28 cellular contexts compared by ENCODE assay signal in the genomic region with DNA sequence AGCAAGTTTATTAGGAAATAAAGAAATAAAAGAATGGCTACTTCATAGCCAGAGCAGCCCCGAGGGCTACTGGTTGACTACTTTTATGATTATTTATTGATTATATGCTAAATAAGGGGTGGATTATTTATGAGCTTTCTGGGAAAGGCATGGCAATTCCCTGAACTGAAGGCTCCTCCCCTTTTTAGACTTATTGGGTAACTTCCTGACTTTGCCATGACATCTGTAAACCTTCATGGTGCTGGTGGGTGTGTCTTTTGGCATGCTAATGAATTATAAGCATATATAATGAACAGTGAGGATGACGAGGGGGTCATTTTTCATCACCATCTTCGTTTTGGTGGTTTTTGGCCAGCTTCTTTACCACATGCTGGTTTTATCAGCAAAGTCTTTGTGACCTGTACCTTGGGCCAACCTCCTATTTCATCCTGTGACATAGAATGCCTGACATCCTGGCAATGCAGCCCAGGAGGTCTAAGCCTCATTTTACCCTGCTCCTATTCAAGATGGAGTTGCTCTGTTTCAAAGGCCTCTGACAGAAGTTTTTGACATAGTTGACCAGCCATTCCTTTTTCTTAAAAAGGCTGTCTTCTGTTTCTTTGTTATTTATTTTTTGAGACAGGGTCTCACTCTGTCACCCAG.
DNase-seq lines count a peak whose midpoint lies in the region; ATAC-seq and TF ChIP-seq lines count a peak whose summit lies in the region.
"Had no signal": no experiment of that assay in that cellular context is flagged by ENCODE, and none has a peak within 500 bp of the region (broad histone marks: within the 10 kb centered on the region; RNA-seq: fewer than 3 reads in every experiment).

No MANE protein-coding gene starts in this region.

- H3K36me3 Mint-ChIP-seq in memory B cell = no peaks in the 10 kb centered on the region
- H3K36me3 Mint-ChIP-seq: brain; CD8-positive, alpha-beta memory T cell had no signal

- H3K27me3 Mint-ChIP-seq in memory B cell = no peaks in the 10 kb centered on the region

- no peak overlapping the region for H3K27ac Mint-ChIP-seq in memory B cell
- H3K27ac Mint-ChIP-seq: brain; CD8-positive, alpha-beta memory T cell had no signal

- H4K20me1 ChIP-seq in MM.1S (ENCODE audit: insufficient read depth, low read length) = no peaks in the 10 kb centered on the region

- no peak overlapping the region for H3K4me2 ChIP-seq in MM.1S (ENCODE audit: low read depth, low read length)
- H3K4me2 ChIP-seq: KMS-11 had no signal

- H3K9ac ChIP-seq in MM.1S (ENCODE audit: low read length) = no peak overlapping the region
- H3K9ac ChIP-seq: KMS-11 had no signal

- DNase-seq in GF-D8 (lab: John Stamatoyannopoulos, UW) (peak; percentile 57), MM.1S (peak; percentile 5), OCI-M1 (lab: John Stamatoyannopoulos, UW) (peak; percentile 85), memory B cell (ENCODE audit: low spot score in 2 of 2) (no peak), NK-92 (lab: John Stamatoyannopoulos, UW; ENCODE audit: unreplicated experiment) (no peak), COLO829 (ENCODE audit: low spot score) (no peak)
- DNase-seq: activated CD4-positive, alpha-beta T cell treated with anti-CD3 and anti-CD28 coated beads, Interleukin-2, amount 50 U/mL, for 1 hour; activated naive CD4-positive, alpha-beta T cell; activated T-cell treated with anti-CD3 and anti-CD28 coated beads, Interleukin-2, amount 50 U/mL, for 48 hours; CD8-positive, alpha-beta memory T cell; HCEC 1CT; NCI-H1092 treated with DMSO at 0.1 percent for 48 hours; NCI-H187; NCI-H2171 treated with DMSO at 0.1 percent for 48 hours; NCI-H524; retina; stimulated activated naive CD8-positive, alpha-beta T cell treated with anti-CD3 and anti-CD28 coated beads, Interleukin-15, Interleukin-2, amounts not matched to agents 100 U/mL and 50 U/mL, for 24 hours; T-helper 2 cell had no signal

- no peak for ATAC-seq in memory B cell (ENCODE audit: low read depth)
- ATAC-seq in GM19395 (IDR thresholded peaks at IDR 0.05; ENCODE audit: unreplicated experiment) = no peak
- no peak for ATAC-seq in HG03432 (IDR thresholded peaks at IDR 0.05; ENCODE audit: unreplicated experiment)
- ATAC-seq: stimulated activated naive CD8-positive, alpha-beta T cell treated with anti-CD3 and anti-CD28 coated beads, Interleukin-15, Interleukin-2, amounts not matched to agents 100 U/mL and 50 U/mL, for 24 hours had no signal

- no peaks in the 10 kb centered on the region for H3K79me2 ChIP-seq in MM.1S (ENCODE audit: low read length)

- peaks cover 10% of the 10 kb centered on the region for H3F3A ChIP-seq in MM.1S (ENCODE audit: insufficient read depth, low read length)

- H3K27me3 ChIP-seq in MM.1S (replicated peaks; ENCODE audit: insufficient read depth, low read length) = no peaks in the 10 kb centered on the region
- H3K27me3 ChIP-seq: ovary had no signal

- H3K9me3 Mint-ChIP-seq in memory B cell = no peaks in the 10 kb centered on the region
- H3K9me3 Mint-ChIP-seq: brain; CD8-positive, alpha-beta memory T cell; nephron had no signal

- H3K4me1 Mint-ChIP-seq in memory B cell = no peaks in the 10 kb centered on the region

- H3K9me2 ChIP-seq in MM.1S (replicated peaks; ENCODE audit: insufficient read depth, low read length) = no peaks in the 10 kb centered on the region

- no peak for TF ChIP-seq CTCF in MM.1S (IDR thresholded peaks at IDR 0.05; ENCODE audit: low read length)

- no peak overlapping the region for H2AFZ ChIP-seq in MM.1S (ENCODE audit: low read length)

- H3K4me1 ChIP-seq in MM.1S (ENCODE audit: low read length) = peaks cover 13% of the 10 kb centered on the region; the same call in 1 of the 2 replicates

- H3K9me3 ChIP-seq in MM.1S (replicated peaks; ENCODE audit: insufficient read depth, low read length) = no peaks in the 10 kb centered on the region
- H3K9me3 ChIP-seq: ovary, thoracic aorta had no signal

- peak overlapping the region; percentile 29 for H3K4me3 Mint-ChIP-seq in memory B cell
- H3K4me3 Mint-ChIP-seq: brain, nephron had no signal

- H3K4me3 ChIP-seq in MM.1S (ENCODE audit: low read length) = no peak overlapping the region
- H3K4me3 ChIP-seq: ovary, SK-N-MC, skin epidermis, thoracic aorta had no signal

- H3K36me3 ChIP-seq in MM.1S (replicated peaks; ENCODE audit: insufficient read depth, low read length) = no peaks in the 10 kb centered on the region
- H3K36me3 ChIP-seq: ovary, thoracic aorta had no signal

- no peak overlapping the region for H3K27ac ChIP-seq in MM.1S (ENCODE audit: low read length)
- H3K27ac ChIP-seq: KMS-11, ovary, RWPE1, SK-N-MC, skin epidermis, thoracic aorta had no signal

Comparison
In these comparisons a context has a peak if more than half of its experiments do, and no peak if none do; other contexts are left out.
1. DNase-seq: peak in GF-D8 (single experiment), MM.1S (single experiment) and OCI-M1 (single experiment); none in memory B cell (0 of 2), NK-92 (single experiment) and COLO829 (single experiment).